2 cellular contexts compared by ENCODE assay signal in the genomic region with DNA sequence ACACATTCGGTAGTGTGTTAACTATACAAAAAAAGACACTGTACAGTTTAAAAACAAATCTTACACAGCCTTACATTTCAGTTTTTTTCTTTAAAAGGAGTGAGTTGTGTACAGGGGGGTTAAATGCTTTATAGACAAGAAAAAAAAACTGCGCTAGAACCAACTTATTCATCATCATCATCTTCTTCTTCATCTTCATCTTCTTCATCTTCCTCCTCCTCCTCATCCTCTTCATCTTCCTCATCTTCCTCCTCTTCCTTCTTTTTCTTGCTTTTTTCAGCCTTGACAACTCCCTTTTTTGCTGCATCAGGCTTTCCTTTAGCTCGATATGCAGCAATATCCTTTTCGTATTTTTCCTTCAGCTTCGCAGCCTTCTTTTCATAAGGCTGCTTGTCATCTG. TPM values are rescaled to one million over a fixed set of nuclear protein-coding genes. Genes with fewer than 3 reads are reported as not detected.
"Had no signal": no experiment of that assay in that cellular context is flagged by ENCODE, and none has a peak within 500 bp of the region (broad histone marks: within the 10 kb centered on the region; RNA-seq: fewer than 3 reads in every experiment).

No MANE protein-coding gene starts in this region.

RNA-seq across cellular contexts. Expression of gene THSD4, which starts 49.3 kb away (rescaled TPM):
- total RNA-seq: naive thymus-derived CD4-positive, alpha-beta T cell; natural killer cell had no signal
- polyA plus RNA-seq: naive thymus-derived CD4-positive, alpha-beta T cell had no signal
